In genomic region chr5:40841068-40841805, GRCh38 we compare ENCODE assay signal across 8 cellular contexts. TPM values are rescaled to one million over a fixed set of nuclear protein-coding genes. Genes with fewer than 3 reads are reported as not detected.
DNase-seq lines count a peak whose midpoint lies in the region; FAIRE-seq and TF ChIP-seq lines count a peak whose summit lies in the region.

Gene CARD6 (plus strand): TSS chr5:40841367. CDS start chr5:40841383, 16 bp downstream.

- no peaks in the 10 kb centered on the region for H3K79me2 ChIP-seq in mesendoderm (ENCODE audit: control insufficient read depth, insufficient read depth, low read length)

- intact Hi-C loops in colonic mucosa (cut with DNase I) = no loop called here

- H3K27ac ChIP-seq in colonic mucosa (peak within 1 kb of the TSS; percentile 36), mesendoderm (ENCODE audit: low read depth, low read length) (no peak within 1 kb of the TSS)

- FAIRE-seq in H54 (lab: Jason Lieb, UNC) = peak; percentile 81
- no peak for FAIRE-seq in urothelium cell line (lab: Jason Lieb, UNC)

- DNase-seq in GF-D8 (lab: John Stamatoyannopoulos, UW) (peak; percentile 33), H54 (ENCODE audit: insufficient read length, low spot score) (peak; percentile 26), NOMO-1 treated with dmso at 0.1 percent for 144 hours (lab: John Stamatoyannopoulos, UW; ENCODE audit: unreplicated experiment) (peak; percentile 77), colonic mucosa (no peak), mesendoderm (no peak), urothelium cell line (ENCODE audit: low spot score) (peak; percentile 15), G401 (ENCODE audit: low spot score) (no peak)
- no peak for DNase-seq in activated CD8-positive, alpha-beta memory T cell treated with anti-CD3 and anti-CD28 coated beads, Interleukin-2, amount 50 U/mL, for 48 hours

- H3K56ac ChIP-seq in mesendoderm (ENCODE audit: low read length) = peak within 1 kb of the TSS; percentile 67

- no peak within 1 kb of the TSS for H2BK5ac ChIP-seq in mesendoderm (ENCODE audit: low read length)

- in situ Hi-C loops in G401 (cut with HindIII; ENCODE audit: low sequenced_read_pairs) = no loop called here

- no peak within 1 kb of the TSS for H4K5ac ChIP-seq in mesendoderm (ENCODE audit: low read length)

- WGBS in mesendoderm (ENCODE audit: extremely low coverage, insufficient coverage, low lambda C conversion rate) = no CpG with 5 or more reads among the region's 9 CpGs

- H3K36me3 ChIP-seq in colonic mucosa = no peaks in the 10 kb centered on the region
- H3K36me3 ChIP-seq in mesendoderm (ENCODE audit: control insufficient read depth, insufficient read depth, low read length) = no peaks in the 10 kb centered on the region

- H3K27me3 ChIP-seq in colonic mucosa (no peaks in the 10 kb centered on the region), mesendoderm (ENCODE audit: insufficient read depth, low read length, poor library complexity) (no peaks in the 10 kb centered on the region)

- no peak within 1 kb of the TSS for H2BK15ac ChIP-seq in mesendoderm (replicated peaks; ENCODE audit: low read depth)

- peak within 1 kb of the TSS in 1 of 2 donors; percentile 13 for H3K9ac ChIP-seq in colonic mucosa (ENCODE audit: low read depth in 2 of 2, low read length in 2 of 2)
- peak within 1 kb of the TSS; percentile 48 for H3K9ac ChIP-seq in mesendoderm (ENCODE audit: low read length)

- no peak for TF ChIP-seq POLR2A in H54 (IDR thresholded peaks at IDR 0.05; ENCODE audit: low read depth, low read length)

- H2BK120ac ChIP-seq in mesendoderm (ENCODE audit: low read depth, low read length) = no peak within 1 kb of the TSS

- H2AK5ac ChIP-seq in mesendoderm (ENCODE audit: low read length) = no peak within 1 kb of the TSS

- H3K4me3 ChIP-seq in colonic mucosa (peak within 1 kb of the TSS; percentile 32), mesendoderm (ENCODE audit: low read length) (no peak within 1 kb of the TSS)

- H3K4me1 ChIP-seq in colonic mucosa (no peaks in the 10 kb centered on the region), mesendoderm (ENCODE audit: control insufficient read depth, low read depth, low read length) (no peaks in the 10 kb centered on the region)

- H3K9me3 ChIP-seq in colonic mucosa = no peaks in the 10 kb centered on the region

- no peak within 1 kb of the TSS for H4K8ac ChIP-seq in mesendoderm (ENCODE audit: low read depth, low read length)

- H3K79me1 ChIP-seq in mesendoderm (ENCODE audit: low read length) = no peaks in the 10 kb centered on the region

- H3K23ac ChIP-seq in mesendoderm (ENCODE audit: low read length) = no peak within 1 kb of the TSS

- no peak for TF ChIP-seq CTCF in colonic mucosa (IDR thresholded peaks at IDR 0.05)

- peak within 1 kb of the TSS; percentile 75 for H3K18ac ChIP-seq in mesendoderm (ENCODE audit: low read length)

- no peak within 1 kb of the TSS for H3K4me2 ChIP-seq in mesendoderm (ENCODE audit: low read length)

- H3K4ac ChIP-seq in mesendoderm (ENCODE audit: low read depth, low read length) = no peak within 1 kb of the TSS

RNA-seq across cellular contexts. Expression of gene CARD6, which starts in this region (rescaled TPM):
- 1 to 10 TPM; 1.3 to 2.5 TPM for total RNA-seq in colonic mucosa
- polyA plus RNA-seq in mesendoderm (2013, experiment 1 of 2) = 0.35 TPM
- 0.31 TPM for polyA plus RNA-seq in mesendoderm (2013, experiment 2 of 2)
- total RNA-seq in G401 (2014; rRNA removed; shearing (Covaris generic)) = not detected in 2 replicates

Comparison
In these comparisons a context has a peak if more than half of its experiments do, and no peak if none do; other contexts are left out.
1. DNase-seq: peak in GF-D8 (single experiment), H54 (single experiment), NOMO-1 treated with dmso at 0.1 percent for 144 hours (single experiment) and urothelium cell line (single experiment); none in colonic mucosa (single experiment), mesendoderm (single experiment), G401 (single experiment) and activated CD8-positive, alpha-beta memory T cell treated with anti-CD3 and anti-CD28 coated beads, Interleukin-2, amount 50 U/mL, for 48 hours (single experiment).